Comparison of ENCODE assay signal across 8 cellular contexts in the genomic region with DNA sequence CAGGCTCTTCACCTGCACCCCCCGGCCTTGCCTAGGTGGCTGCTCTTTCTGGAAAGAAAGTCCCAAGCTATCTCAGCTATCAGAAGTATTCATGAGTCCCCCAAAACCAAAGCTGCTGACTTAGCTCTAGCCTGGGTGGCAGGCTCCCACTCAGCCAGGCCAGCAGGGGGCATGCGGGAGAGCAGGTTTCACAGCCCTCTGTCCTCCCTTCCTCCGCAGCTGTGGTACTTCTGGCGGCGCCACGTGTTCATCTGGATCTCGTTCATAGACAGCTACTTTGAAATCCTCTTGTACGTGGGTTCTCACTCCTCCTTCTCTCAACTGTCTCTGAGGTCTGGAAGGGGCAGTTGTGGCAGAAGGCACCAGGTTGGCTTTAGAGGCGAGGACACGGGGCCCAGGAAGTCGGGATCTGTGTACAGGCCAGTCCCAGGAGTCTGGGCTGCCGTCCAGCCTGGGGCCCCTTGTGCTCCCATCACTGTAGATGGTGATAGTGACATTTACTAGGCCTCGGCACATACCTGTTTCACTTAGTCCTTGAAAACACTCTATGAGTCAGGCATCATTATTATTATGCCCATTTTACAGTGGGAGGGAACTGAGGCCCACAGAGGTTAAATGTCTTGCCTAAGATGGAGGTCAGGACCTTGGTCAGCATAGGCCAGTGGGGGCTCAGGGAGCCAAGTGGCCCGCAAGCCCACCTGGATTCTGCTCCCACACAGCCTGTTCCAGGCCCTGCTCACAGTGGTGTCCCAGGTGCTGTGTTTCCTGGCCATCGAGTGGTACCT. TPM values are rescaled to one million over a fixed set of nuclear protein-coding genes. Genes with fewer than 3 reads are reported as not detected.
DNase-seq lines count a peak whose midpoint lies in the region; ATAC-seq and TF ChIP-seq lines count a peak whose summit lies in the region.

No MANE protein-coding gene starts in this region.

- intact Hi-C loops in dorsolateral prefrontal cortex (cut with DNase I) = no loop called here

- no peaks in the 10 kb centered on the region for H3K79me2 ChIP-seq in SU-DHL-6 (ENCODE audit: insufficient read depth, low read length)

- H2AFZ ChIP-seq in SU-DHL-6 (ENCODE audit: low read depth, low read length, severe bottlenecking) = peak overlapping the region; percentile 97

- no peak overlapping the region for H3K4me2 ChIP-seq in SU-DHL-6 (ENCODE audit: low read depth, low read length, poor library complexity, severe bottlenecking)

- H3K27me3 ChIP-seq in H7 (ENCODE audit: control insufficient read depth, insufficient read depth, low read length) (no peaks in the 10 kb centered on the region), SU-DHL-6 (ENCODE audit: low read length) (no peaks in the 10 kb centered on the region), dorsolateral prefrontal cortex (no peaks in the 10 kb centered on the region), mucosa of stomach (ENCODE audit: control insufficient read depth, insufficient read depth, low read length) (no peaks in the 10 kb centered on the region)

- no peaks in the 10 kb centered on the region for H3K36me3 ChIP-seq in H7 (replicated peaks; ENCODE audit: control insufficient read depth, insufficient read depth, low read length)
- no peaks in the 10 kb centered on the region for H3K36me3 ChIP-seq in SU-DHL-6 (ENCODE audit: low read length)
- H3K36me3 ChIP-seq in mucosa of stomach (ENCODE audit: control insufficient read depth, insufficient read depth, low read length) = no peaks in the 10 kb centered on the region

- H3K27ac ChIP-seq in SU-DHL-6 (ENCODE audit: low read depth, low read length) = no peak overlapping the region
- H3K27ac ChIP-seq in dorsolateral prefrontal cortex = no peak overlapping the region

- no peak for ATAC-seq in HG03520 (IDR thresholded peaks at IDR 0.05; ENCODE audit: unreplicated experiment)
- no peak for ATAC-seq in GM19324 (IDR thresholded peaks at IDR 0.05; ENCODE audit: low FRiP score, unreplicated experiment)
- ATAC-seq in HG02610 (IDR thresholded peaks at IDR 0.05; ENCODE audit: unreplicated experiment) = no peak

- no peaks in the 10 kb centered on the region for H3F3A ChIP-seq in SU-DHL-6 (ENCODE audit: insufficient read depth)

- no peak for DNase-seq in AG09319 (ENCODE audit: extremely low read depth, low read depth)
- DNase-seq in H7 = peak; percentile 90
- peak in 8 of 10 donors; percentile 38 to 69 (median 60) for DNase-seq in dorsolateral prefrontal cortex

- no peak overlapping the region for H3K4me3 ChIP-seq in H7 (ENCODE audit: insufficient read depth, low read depth, low read length)
- no peak overlapping the region for H3K4me3 ChIP-seq in SU-DHL-6 (ENCODE audit: insufficient read depth, low read length, poor library complexity, severe bottlenecking)
- H3K4me3 ChIP-seq in dorsolateral prefrontal cortex = no peak overlapping the region
- H3K4me3 ChIP-seq in mucosa of stomach (ENCODE audit: low read length) = no peak overlapping the region

- no peaks in the 10 kb centered on the region for H3K9me3 ChIP-seq in SU-DHL-6 (ENCODE audit: insufficient read depth, low read length)
- H3K9me3 ChIP-seq in mucosa of stomach (ENCODE audit: control insufficient read depth, low read length) = no peaks in the 10 kb centered on the region

- H3K9ac ChIP-seq in SU-DHL-6 (ENCODE audit: low read length) (peak overlapping the region; percentile 13; the same call in 1 of the 2 replicates), mucosa of stomach (ENCODE audit: low read length) (peak overlapping the region; percentile 2)

- peak; percentile 66 for TF ChIP-seq CTCF in AG09319 (IDR thresholded peaks at IDR 0.05; ENCODE audit: low read depth, low read length)
- TF ChIP-seq CTCF in SU-DHL-6 (IDR thresholded peaks at IDR 0.05; ENCODE audit: insufficient read depth, low read length, poor library complexity, severe bottlenecking) = peak; percentile 86
- peak in 55 of 56 donors; percentile 30 to 75 (median 62) for TF ChIP-seq CTCF in dorsolateral prefrontal cortex (IDR thresholded peaks at IDR 0.05 in 54 of 56, conservative IDR thresholded peaks at IDR 0.05 in 2 of 56; ENCODE audit: low read depth in 1 of 56, partially characterized antibody in 56 of 56)

- H3K9me2 ChIP-seq in SU-DHL-6 (replicated peaks; ENCODE audit: insufficient read depth, low read length) = no peaks in the 10 kb centered on the region

- H4K20me1 ChIP-seq in SU-DHL-6 (ENCODE audit: low read depth, low read length) = no peaks in the 10 kb centered on the region

- peaks cover 15% of the 10 kb centered on the region for H3K4me1 ChIP-seq in mucosa of stomach (ENCODE audit: control insufficient read depth, insufficient read depth, low read length)

RNA-seq across cellular contexts. Expression of a gene that starts 12.9 kb away (rescaled TPM):
- 1.8 and 5.5 TPM in 2 replicates for total RNA-seq in H7 (2014; rRNA removed; shearing (Covaris generic))
- total RNA-seq in dorsolateral prefrontal cortex = 10 to 100 TPM in 114 of 120 experiments, 1 to 10 TPM in 6; 7.6 to 32.7 (median 16.2) TPM

RNA-seq across cellular contexts. Expression of a gene that starts 47.4 kb away (rescaled TPM):
- 1,890 and 2,261 TPM in 2 replicates for total RNA-seq in H7 (2014; rRNA removed; shearing (Covaris generic))
- total RNA-seq in dorsolateral prefrontal cortex = 1,000 to 10,000 TPM in 119 of 120 experiments, 100 to 1,000 TPM in 1; 963 to 2,431 (median 1,830) TPM
